ENCODE assay signal across 20 cellular contexts in the genomic region with DNA sequence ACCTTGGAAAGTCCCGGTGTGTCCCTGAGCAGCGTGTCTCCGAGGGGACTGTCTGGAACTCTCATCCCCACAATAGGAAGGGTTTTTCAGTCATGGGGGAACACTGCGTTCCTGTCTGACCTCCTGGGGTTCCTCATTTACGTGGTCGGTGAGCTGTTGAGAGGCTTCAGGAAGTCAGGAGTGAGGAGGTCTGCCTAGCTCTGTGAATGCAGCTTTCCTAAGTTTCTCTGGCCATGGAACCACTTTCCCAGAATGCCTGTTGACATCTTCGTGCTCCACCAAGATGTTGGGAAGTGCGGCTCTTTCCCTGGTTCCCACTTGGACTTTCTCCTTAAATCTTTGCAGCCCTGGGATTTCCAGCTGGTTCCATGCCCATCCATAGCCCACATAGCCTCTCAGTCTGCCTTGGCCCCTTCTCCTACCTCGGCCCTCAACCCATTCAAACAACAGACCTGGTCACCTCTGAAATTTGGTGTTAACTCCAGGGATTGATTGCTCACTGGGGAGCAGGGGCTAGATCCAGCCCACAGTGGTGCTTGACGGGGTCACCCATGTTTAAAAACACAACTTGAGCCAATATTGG.
"Had no signal": no experiment of that assay in that cellular context is flagged by ENCODE, and none has a peak within 500 bp of the region (broad histone marks: within the 10 kb centered on the region; RNA-seq: fewer than 3 reads in every experiment).

No MANE protein-coding gene starts in this region.

- H3K4me3 ChIP-seq: gastrocnemius medialis, lower lobe of right lung, mucosa of descending colon, skin epidermis, testis, upper lobe of left lung had no signal

- H3K36me3 ChIP-seq: gastrocnemius medialis, lower lobe of right lung, neutrophil, upper lobe of left lung had no signal

- H3K4me1 ChIP-seq: gastrocnemius medialis, lower lobe of right lung, upper lobe of left lung had no signal

- H3K9me3 ChIP-seq: gastrocnemius medialis, lower lobe of right lung, mucosa of descending colon, neutrophil, testis, upper lobe of left lung had no signal

- H3K27me3 ChIP-seq: brain microvascular endothelial cell, gastrocnemius medialis, neutrophil, testis, upper lobe of left lung had no signal

- DNase-seq: activated B cell treated with CpG ODN at 0.5 μM for 24 hours; activated CD4-positive, alpha-beta T cell treated with anti-CD3 and anti-CD28 coated beads, Interleukin-2, amount 50 U/mL, for 1 hour; activated CD8-positive, alpha-beta memory T cell treated with anti-CD3 and anti-CD28 coated beads for 24 hours; activated naive CD8-positive, alpha-beta T cell treated with anti-CD3 and anti-CD28 coated beads for 36 hours; amygdala; brain microvascular endothelial cell; erythroblast; gastrocnemius medialis; left colon; lower lobe of right lung; mucosa of descending colon; naive thymus-derived CD4-positive, alpha-beta T cell; stimulated activated CD4-positive, alpha-beta T cell treated with anti-CD3 and anti-CD28 coated beads, Interleukin-15, amount 100 ng/mL, for 24 hours; stimulated activated CD4-positive, alpha-beta T cell treated with anti-CD3 and anti-CD28 coated beads, Interleukin-4, amount 100 ng/mL, for 24 hours; stimulated activated naive CD8-positive, alpha-beta T cell treated with anti-CD3 and anti-CD28 coated beads, Interleukin-15, amount 100 ng/mL, for 72 hours; T-helper 1 cell; testis; upper lobe of left lung had no signal

- H3K4me1 Mint-ChIP-seq: activated B cell treated with CpG ODN at 0.5 μM for 24 hours had no signal

- H3K9me3 Mint-ChIP-seq: activated B cell treated with CpG ODN at 0.5 μM for 24 hours; activated naive CD8-positive, alpha-beta T cell treated with anti-CD3 and anti-CD28 coated beads for 36 hours had no signal

- H3K27ac ChIP-seq: brain microvascular endothelial cell, gastrocnemius medialis, lower lobe of right lung, neutrophil, skin epidermis, testis, upper lobe of left lung had no signal

- H3K27ac Mint-ChIP-seq: activated B cell treated with CpG ODN at 0.5 μM for 24 hours; activated naive CD8-positive, alpha-beta T cell treated with anti-CD3 and anti-CD28 coated beads for 36 hours had no signal

- H3K27me3 Mint-ChIP-seq: activated B cell treated with CpG ODN at 0.5 μM for 24 hours; activated naive CD8-positive, alpha-beta T cell treated with anti-CD3 and anti-CD28 coated beads for 36 hours; naive thymus-derived CD4-positive, alpha-beta T cell; stimulated activated naive CD8-positive, alpha-beta T cell treated with anti-CD3 and anti-CD28 coated beads, Interleukin-15, amount 100 ng/mL, for 72 hours had no signal

- H3K4me3 Mint-ChIP-seq: activated B cell treated with CpG ODN at 0.5 μM for 24 hours; activated naive CD8-positive, alpha-beta T cell treated with anti-CD3 and anti-CD28 coated beads for 36 hours; naive thymus-derived CD4-positive, alpha-beta T cell; stimulated activated naive CD8-positive, alpha-beta T cell treated with anti-CD3 and anti-CD28 coated beads, Interleukin-15, amount 100 ng/mL, for 72 hours had no signal
